In the genomic region with DNA sequence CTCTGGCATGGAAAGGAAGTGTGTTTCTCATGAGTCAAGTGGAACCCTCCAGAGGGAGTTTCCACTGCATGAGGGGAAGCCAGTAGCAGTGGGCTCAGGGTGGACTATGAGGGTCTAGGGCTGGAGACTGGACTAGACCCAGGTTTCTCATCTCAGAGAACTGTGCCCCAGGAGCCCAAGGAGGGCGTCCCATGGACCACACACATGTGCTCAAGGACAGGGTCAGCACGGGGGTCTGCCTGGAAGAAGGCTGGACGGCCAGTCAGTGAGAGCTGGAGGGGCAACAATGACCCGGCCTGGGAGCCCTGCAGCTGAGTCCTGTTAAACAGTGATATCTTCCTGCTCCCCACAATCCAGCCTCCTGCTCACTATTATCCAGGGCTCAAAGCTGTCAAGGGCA, we compare ENCODE assay signal across 25 cellular contexts. TPM values are rescaled to one million over a fixed set of nuclear protein-coding genes. Genes with fewer than 3 reads are reported as not detected.
"Had no signal": no experiment of that assay in that cellular context is flagged by ENCODE, and none has a peak within 500 bp of the region (broad histone marks: within the 10 kb centered on the region; RNA-seq: fewer than 3 reads in every experiment).

No MANE protein-coding gene starts in this region.

- H3K4me3 Mint-ChIP-seq: endodermal cell; naive thymus-derived CD4-positive, alpha-beta T cell; nephron progenitor cell had no signal

- H3K27me3 ChIP-seq: heart left ventricle, right atrium auricular region, testis, tibial nerve had no signal

- H3K27ac ChIP-seq: coronary artery, neutrophil, testis had no signal

- H3K4me3 ChIP-seq: coronary artery, heart left ventricle, right atrium auricular region, testis, tibial nerve had no signal

- H3K4me1 ChIP-seq: testis, tibial nerve had no signal

- H3K36me3 ChIP-seq: heart left ventricle, neutrophil, right atrium auricular region, tibial nerve had no signal

- H3K27ac Mint-ChIP-seq: endodermal cell; naive thymus-derived CD4-positive, alpha-beta T cell; nephron progenitor cell had no signal

- FAIRE-seq: endothelial cell of umbilical vein had no signal

- H3K36me3 Mint-ChIP-seq: naive thymus-derived CD4-positive, alpha-beta T cell had no signal

- ATAC-seq: left colon; naive thymus-derived CD4-positive, alpha-beta T cell had no signal

- H3K9me3 Mint-ChIP-seq: nephron progenitor cell had no signal

- H3K9me3 ChIP-seq: heart left ventricle, neutrophil, right atrium auricular region, testis, tibial nerve had no signal

- DNase-seq: effector CD4-positive, alpha-beta T cell; endodermal cell; erythroblast; foreskin melanocyte; heart left ventricle; hippocampal formation; left colon; naive thymus-derived CD4-positive, alpha-beta T cell; nephron progenitor cell; stimulated activated CD4-positive, alpha-beta T cell treated with anti-CD3 and anti-CD28 coated beads, Interleukin-4, amount 100 ng/mL, for 24 hours; stimulated activated naive CD4-positive, alpha-beta T cell; testis had no signal

RNA-seq across cellular contexts. Expression of a gene that starts 55.9 kb away (rescaled TPM):
- total RNA-seq: cerebellum; dermis microvascular lymphatic vessel endothelial cell; endodermal cell; endothelial cell of umbilical vein; glomerular endothelial cell; kidney epithelial cell; lung microvascular endothelial cell; mesenteric fat pad; mononuclear cell; naive thymus-derived CD4-positive, alpha-beta T cell; pulmonary artery endothelial cell; right atrium auricular region; tibial nerve had no signal
- polyA plus RNA-seq: endothelial cell of umbilical vein; naive thymus-derived CD4-positive, alpha-beta T cell had no signal
